ENCODE assay signal across 9 cellular contexts in the genomic region with DNA sequence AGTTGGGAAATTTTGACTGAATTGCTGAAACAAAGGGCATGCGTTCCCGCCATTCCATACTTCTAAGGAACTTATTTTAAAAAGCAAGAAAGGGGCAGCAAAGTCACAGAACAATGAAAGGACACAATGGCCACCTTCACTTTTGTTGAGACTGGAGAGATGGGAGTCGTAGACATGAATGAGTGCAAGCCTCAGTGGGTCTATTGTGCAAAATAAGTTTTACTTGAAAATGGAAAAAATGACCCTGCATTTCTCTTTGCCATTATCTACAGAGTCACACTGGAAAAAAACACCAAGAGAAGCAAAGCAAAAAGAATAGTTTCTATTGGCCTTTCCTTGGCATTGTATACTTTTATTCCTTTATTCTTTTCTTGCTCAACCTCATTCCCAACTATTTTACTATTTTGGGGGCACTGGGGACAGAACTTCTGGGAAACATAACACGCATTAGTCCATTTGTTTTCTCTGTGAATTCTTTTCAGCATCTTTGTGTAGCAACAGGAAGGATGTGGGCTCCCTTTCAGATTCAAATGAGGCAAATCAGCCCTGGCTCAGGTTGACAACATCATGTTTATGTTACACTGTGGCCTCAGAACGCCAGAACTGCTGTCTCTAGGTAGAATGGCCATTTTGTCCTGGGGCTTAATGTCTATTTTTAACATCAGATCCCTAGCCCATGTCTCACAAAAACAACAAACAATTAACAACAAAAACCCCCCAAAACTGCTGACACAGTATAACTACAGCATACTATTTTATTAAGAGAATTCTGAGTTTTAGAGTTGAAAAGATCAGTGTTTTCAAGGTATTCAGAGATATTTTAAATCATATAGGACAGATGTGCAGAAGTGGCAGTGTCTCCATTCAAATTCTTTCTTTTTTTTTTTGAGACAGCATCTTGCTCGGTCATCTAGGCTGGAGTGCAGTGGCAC.
A peak's percentile ranks its signal among the peaks of the same experiment; 100 is the strongest.
DNase-seq lines count a peak whose midpoint lies in the region; ATAC-seq and TF ChIP-seq lines count a peak whose summit lies in the region.
"Had no signal": no experiment of that assay in that cellular context is flagged by ENCODE, and none has a peak within 500 bp of the region (broad histone marks: within the 10 kb centered on the region; RNA-seq: fewer than 3 reads in every experiment).

No MANE protein-coding gene starts in this region.

- 65 to 67% methylated on average over 6 of the region's 6 CpGs for WGBS in esophagus squamous epithelium, 2 donors
- 78 to 86% (median 84%) methylated on average over 6 of the region's 6 CpGs for WGBS in stomach, 5 donors

- H3K4me3 ChIP-seq in esophagus squamous epithelium (no peak overlapping the region), stomach (no peak overlapping the region)
- H3K4me3 ChIP-seq: heart right ventricle had no signal

- H3K36me3 Mint-ChIP-seq in T-helper 1 cell treated with Interleukin-12 subunit alpha and Interleukin-12 subunit beta and Interleukin-4 antibody, amounts not matched to agents 30 μg/mL and 1 μg/mL, for 36 hours (ENCODE audit: low read depth) = peaks cover 53% of the 10 kb centered on the region

- H3K9me3 ChIP-seq in esophagus squamous epithelium (no peaks in the 10 kb centered on the region), stomach (no peaks in the 10 kb centered on the region)
- H3K9me3 ChIP-seq: heart right ventricle had no signal

- H3K9me3 Mint-ChIP-seq in T-helper 1 cell treated with Interleukin-12 subunit alpha and Interleukin-12 subunit beta and Interleukin-4 antibody, amounts not matched to agents 30 μg/mL and 1 μg/mL, for 36 hours = no peaks in the 10 kb centered on the region

- DNase-seq in esophagus squamous epithelium (lab: John Stamatoyannopoulos, UW) (no peak), stomach (no peak), epidermal melanocyte (ENCODE audit: insufficient read length, low spot score) (no peak), NOMO-1 (lab: John Stamatoyannopoulos, UW; ENCODE audit: unreplicated experiment in 2 of 2) (no peak), DMS79 treated with DMSO at 0.1 percent for 48 hours (lab: John Stamatoyannopoulos, UW) (no peak)
- DNase-seq: heart right ventricle had no signal

- H3K36me3 ChIP-seq in esophagus squamous epithelium (no peaks in the 10 kb centered on the region), stomach (no peaks in the 10 kb centered on the region)
- H3K36me3 ChIP-seq: heart right ventricle had no signal

- ATAC-seq in GM18498 (IDR thresholded peaks at IDR 0.05; ENCODE audit: unreplicated experiment) (peak; percentile 91), HG02588 (IDR thresholded peaks at IDR 0.05; ENCODE audit: unreplicated experiment) (peak; percentile 87)

- H3K4me1 Mint-ChIP-seq in T-helper 1 cell treated with Interleukin-12 subunit alpha and Interleukin-12 subunit beta and Interleukin-4 antibody, amounts not matched to agents 30 μg/mL and 1 μg/mL, for 36 hours (ENCODE audit: low read depth) = peaks cover 76% of the 10 kb centered on the region

- H3K4me1 ChIP-seq in esophagus squamous epithelium (peaks cover 0 to 35% (median 3%) of the 10 kb centered on the region in 3 donors), stomach (peaks cover 0 to 39% (median 4%) of the 10 kb centered on the region in 4 donors)

- TF ChIP-seq POLR2A in esophagus squamous epithelium (IDR thresholded peaks at IDR 0.05) = peak in 1 of 4 donors; percentile 33
- TF ChIP-seq POLR2A in stomach (IDR thresholded peaks at IDR 0.05) = no peak

- H3K27ac Mint-ChIP-seq in T-helper 1 cell treated with Interleukin-12 subunit alpha and Interleukin-12 subunit beta and Interleukin-4 antibody, amounts not matched to agents 30 μg/mL and 1 μg/mL, for 36 hours = peak overlapping the region; percentile 97

- H3K27ac ChIP-seq in esophagus squamous epithelium (peak overlapping the region; percentile 9 to 72 (median 50)), stomach (peak overlapping the region; percentile 47 to 69 (median 56))

- TF ChIP-seq CTCF in esophagus squamous epithelium (IDR thresholded peaks at IDR 0.05) (no peak), stomach (IDR thresholded peaks at IDR 0.05) (no peak)

- no peak for TF ChIP-seq EP300 in stomach (IDR thresholded peaks at IDR 0.05)

- intact Hi-C loops in esophagus squamous epithelium (cut with DNase I) = no loop called here
- intact Hi-C loops in stomach (cut with DNase I; ENCODE audit: low total_unique reads) = no loop called here

- H3K27me3 ChIP-seq in esophagus squamous epithelium (no peaks in the 10 kb centered on the region), stomach (no peaks in the 10 kb centered on the region)
- H3K27me3 ChIP-seq: heart right ventricle had no signal

- H3K27me3 Mint-ChIP-seq in T-helper 1 cell treated with Interleukin-12 subunit alpha and Interleukin-12 subunit beta and Interleukin-4 antibody, amounts not matched to agents 30 μg/mL and 1 μg/mL, for 36 hours (ENCODE audit: low read depth) = no peaks in the 10 kb centered on the region

- H3K4me3 Mint-ChIP-seq in T-helper 1 cell treated with Interleukin-12 subunit alpha and Interleukin-12 subunit beta and Interleukin-4 antibody, amounts not matched to agents 30 μg/mL and 1 μg/mL, for 36 hours = peak overlapping the region; percentile 70
